ENCODE assay signal across 19 cellular contexts in the genomic region with DNA sequence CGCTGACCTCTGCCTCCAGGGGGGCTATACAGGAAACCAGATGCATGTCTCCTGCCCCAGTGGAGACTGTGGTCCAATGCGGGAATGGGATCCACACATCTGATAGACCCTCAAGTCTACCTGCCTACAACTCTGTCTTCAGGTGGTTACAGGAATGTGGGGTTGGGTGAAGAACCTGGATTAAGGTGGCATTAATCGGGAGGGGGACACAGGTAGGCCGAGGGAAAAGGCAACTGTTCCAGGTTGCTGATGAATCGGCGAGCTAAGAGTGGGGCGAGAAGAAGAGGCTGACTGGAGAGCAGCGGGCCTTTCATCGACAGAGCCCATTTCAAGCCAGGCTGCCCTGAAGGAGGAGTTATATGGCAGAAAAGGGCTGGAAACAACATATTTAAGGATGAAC. TPM values are rescaled to one million over a fixed set of nuclear protein-coding genes. Genes with fewer than 3 reads are reported as not detected.
DNase-seq lines count a peak whose midpoint lies in the region; ATAC-seq and TF ChIP-seq lines count a peak whose summit lies in the region.
"Had no signal": no experiment of that assay in that cellular context is flagged by ENCODE, and none has a peak within 500 bp of the region (broad histone marks: within the 10 kb centered on the region; RNA-seq: fewer than 3 reads in every experiment).

No MANE protein-coding gene starts in this region.

- no peaks in the 10 kb centered on the region for H3K27me3 ChIP-seq in CD8-positive, alpha-beta T cell (ENCODE audit: insufficient read depth, low read length)
- H3K27me3 ChIP-seq in neuronal stem cell (ENCODE audit: control insufficient read depth in 3 of 3, insufficient read depth in 3 of 3, low read depth in 1 of 3, low read length in 3 of 3), result peaks cover 0 to 12% (median 0%) of the 10 kb centered on the region in 3 experiments
- H3K27me3 ChIP-seq: left lung had no signal

- POLR2A ChIA-PET in CD8-positive, alpha-beta T cell (lab: Charles Lee), result interaction anchor here (0.6 to 4.9 kb wide), 11 partner anchors 9 to 612 kb away, joined by 3 to 73 read pairs (median 5); partner anchors contain the start of genes MAN1A2 and TTF2

- H2BK12ac ChIP-seq in neuronal stem cell (ENCODE audit: low read length), result no peak overlapping the region

- H2BK120ac ChIP-seq in neuronal stem cell (ENCODE audit: low read depth, low read length), result no peak overlapping the region

- no peak overlapping the region for H3K14ac ChIP-seq in neuronal stem cell (ENCODE audit: low read length)

- H3K9me3 Mint-ChIP-seq in CD8-positive, alpha-beta T cell, result no peaks in the 10 kb centered on the region
- no peaks in the 10 kb centered on the region for H3K9me3 Mint-ChIP-seq in central memory CD8-positive, alpha-beta T cell
- H3K9me3 Mint-ChIP-seq: neural crest cell, type B pancreatic cell had no signal

- peaks cover 29% of the 10 kb centered on the region for H3K4me1 ChIP-seq in CD8-positive, alpha-beta T cell (ENCODE audit: insufficient read depth, low read length)
- peaks cover 0 to 4% of the 10 kb centered on the region in 2 donors for H3K4me1 ChIP-seq in neuronal stem cell (ENCODE audit: control insufficient read depth in 2 of 2, insufficient read depth in 1 of 2, low read depth in 1 of 2, low read length in 2 of 2)

- H2AK5ac ChIP-seq in neuronal stem cell (ENCODE audit: low read depth, low read length), result no peak overlapping the region

- DNase-seq in CD8-positive, alpha-beta T cell, result no peak
- peak; percentile 30 to 47 for DNase-seq in activated CD4-positive, alpha-beta T cell treated with anti-CD3 and anti-CD28 coated beads, Interleukin-2, amount 50 U/mL, for 48 hours
- no peak for DNase-seq in central memory CD8-positive, alpha-beta T cell (ENCODE audit: low spot score in 2 of 2)
- DNase-seq in neuronal stem cell (ENCODE audit: low spot score) (no peak), left lobe of liver (ENCODE audit: low spot score) (no peak), NCI-H510A treated with DMSO at 0.1 percent for 48 hours (lab: John Stamatoyannopoulos, UW) (no peak), ureter (ENCODE audit: low spot score) (no peak)
- DNase-seq: hippocampal formation; left lung; NCI-H1694 treated with DMSO at 0.1 percent for 48 hours; OCI-M1; stimulated activated CD4-positive, alpha-beta T cell treated with anti-CD3 and anti-CD28 coated beads, Interleukin-1b, Interleukin-23, amount 100 ng/mL, for 48 hours; WERI-Rb-1 had no signal

- H3K4me2 ChIP-seq in neuronal stem cell (ENCODE audit: insufficient read depth, low read length, poor library complexity, severe bottlenecking), result no peak overlapping the region

- H2BK15ac ChIP-seq in neuronal stem cell (ENCODE audit: low read length), result no peak overlapping the region

- no peak overlapping the region for H3K4ac ChIP-seq in neuronal stem cell (ENCODE audit: low read length)

- CTCF ChIA-PET in CD8-positive, alpha-beta T cell (lab: Charles Lee), result interaction anchor here (1.3 to 5.2 kb wide), 4 partner anchors 9 to 63 kb away, joined by 3 to 74 read pairs (median 30); no protein-coding TSS in a partner anchor

- no peak overlapping the region for H3K23ac ChIP-seq in neuronal stem cell (ENCODE audit: low read depth, low read length, poor library complexity)

- H3K9ac ChIP-seq in neuronal stem cell (ENCODE audit: low read depth, low read length, poor library complexity), result no peak overlapping the region

- no peak for TF ChIP-seq CTCF in CD8-positive, alpha-beta T cell (IDR thresholded peaks at IDR 0.05)

- H4K91ac ChIP-seq in neuronal stem cell (ENCODE audit: low read depth, low read length, poor library complexity), result peak overlapping the region; percentile 30

- H3K4me3 Mint-ChIP-seq in CD8-positive, alpha-beta T cell, result peak overlapping the region; percentile 93
- H3K4me3 Mint-ChIP-seq in central memory CD8-positive, alpha-beta T cell, result peak overlapping the region; percentile 96
- H3K4me3 Mint-ChIP-seq: neural crest cell, type B pancreatic cell had no signal

- H2AFZ ChIP-seq in neuronal stem cell (ENCODE audit: low read length), result no peak overlapping the region

- WGBS in neuronal stem cell (ENCODE audit: extremely low coverage in 2 of 2, insufficient read length in 2 of 2, insufficient replicate concordance in 1 of 2), 2 donors, result no CpG with 5 or more reads among the region's 9 CpGs

- H3K27ac ChIP-seq in CD8-positive, alpha-beta T cell (ENCODE audit: low read depth, low read length), result peak overlapping the region; percentile 70
- H3K27ac ChIP-seq in neuronal stem cell (replicated peaks; ENCODE audit: low read length), result no peak overlapping the region
- H3K27ac ChIP-seq: SK-N-MC, WERI-Rb-1 had no signal

- intact Hi-C loops in CD8-positive, alpha-beta T cell (cut with DNase I, micrococcal nuclease), result loop anchor here (1.0 to 10.0 kb wide), 5 partner anchors 9 to 380 kb away; partner anchors contain the start of gene ATP1A1 (in 1 of the 2)

- H4K8ac ChIP-seq in neuronal stem cell (ENCODE audit: low read depth, low read length), result peak overlapping the region; percentile 43

- peak overlapping the region; percentile 99 for H3K27ac Mint-ChIP-seq in CD8-positive, alpha-beta T cell
- H3K27ac Mint-ChIP-seq in central memory CD8-positive, alpha-beta T cell (ENCODE audit: low read depth), result peak overlapping the region; percentile 98
- H3K27ac Mint-ChIP-seq: type B pancreatic cell had no signal

- no peaks in the 10 kb centered on the region for H3K27me3 Mint-ChIP-seq in CD8-positive, alpha-beta T cell (ENCODE audit: low read depth)
- H3K27me3 Mint-ChIP-seq in central memory CD8-positive, alpha-beta T cell, result no peaks in the 10 kb centered on the region
- H3K27me3 Mint-ChIP-seq: type B pancreatic cell had no signal

- H3K18ac ChIP-seq in neuronal stem cell (ENCODE audit: low read length), result peak overlapping the region; percentile 13

- H3K4me3 ChIP-seq in CD8-positive, alpha-beta T cell (ENCODE audit: low read depth, low read length), result peak overlapping the region; percentile 84
- no peak overlapping the region for H3K4me3 ChIP-seq in neuronal stem cell (ENCODE audit: low read length in 2 of 2)
- H3K4me3 ChIP-seq: SK-N-MC had no signal

- no peak for ATAC-seq in CD8-positive, alpha-beta T cell
- no peak for ATAC-seq in central memory CD8-positive, alpha-beta T cell (replicated peaks; ENCODE audit: extremely low read depth, poor library complexity, severe bottlenecking)
- ATAC-seq in left lobe of liver (no peak), GM18868 (IDR thresholded peaks at IDR 0.05; ENCODE audit: unreplicated experiment) (no peak)
- ATAC-seq: left lung had no signal

- H3K36me3 Mint-ChIP-seq in CD8-positive, alpha-beta T cell, result peaks cover 44% of the 10 kb centered on the region
- peaks cover 46% of the 10 kb centered on the region for H3K36me3 Mint-ChIP-seq in central memory CD8-positive, alpha-beta T cell (ENCODE audit: insufficient read depth)
- H3K36me3 Mint-ChIP-seq: type B pancreatic cell had no signal

- H3K4me1 Mint-ChIP-seq in CD8-positive, alpha-beta T cell (ENCODE audit: low read depth), result peaks cover 46% of the 10 kb centered on the region
- H3K4me1 Mint-ChIP-seq in central memory CD8-positive, alpha-beta T cell, result peaks cover 55% of the 10 kb centered on the region
- H3K4me1 Mint-ChIP-seq: neural crest cell had no signal

- H3K79me1 ChIP-seq in neuronal stem cell (ENCODE audit: low read depth, low read length), result peaks cover 2% of the 10 kb centered on the region

- no peak overlapping the region for H2BK5ac ChIP-seq in neuronal stem cell (ENCODE audit: low read length)

- no peaks in the 10 kb centered on the region for H3K9me3 ChIP-seq in CD8-positive, alpha-beta T cell (ENCODE audit: low read length)
- no peaks in the 10 kb centered on the region for H3K9me3 ChIP-seq in neuronal stem cell (replicated peaks in 1 of 2; ENCODE audit: control insufficient read depth in 2 of 2, insufficient read depth in 1 of 2, low read depth in 1 of 2, low read length in 2 of 2)
- H3K9me3 ChIP-seq: left lung had no signal

- H3K36me3 ChIP-seq in CD8-positive, alpha-beta T cell (ENCODE audit: insufficient read depth, low read length), result peaks cover 6% of the 10 kb centered on the region
- no peaks in the 10 kb centered on the region for H3K36me3 ChIP-seq in neuronal stem cell (replicated peaks in 1 of 2; ENCODE audit: control insufficient read depth in 2 of 2, insufficient read depth in 2 of 2, low read length in 2 of 2)
- H3K36me3 ChIP-seq: left lung, WERI-Rb-1 had no signal

RNA-seq across cellular contexts. Expression of gene CD2, which starts 0.8 kb away (rescaled TPM):
- total RNA-seq in CD8-positive, alpha-beta T cell, result 100 to 1,000 TPM in 1 of 2 experiments, 10 to 100 TPM in 1; 97.8 to 102 TPM
- polyA plus RNA-seq in neuronal stem cell (2013, experiment 1 of 2), result not detected
- polyA plus RNA-seq in neuronal stem cell (2013, experiment 2 of 2), result not detected
- 0.43 TPM for total RNA-seq in left lobe of liver
- total RNA-seq in ureter, result 7.1 TPM
- total RNA-seq: M059J, NCI-H460, neural crest cell had no signal

Comparison
In these comparisons a context has a peak if more than half of its experiments do, and no peak if none do; other contexts are left out.
1. DNase-seq: peak in activated CD4-positive, alpha-beta T cell treated with anti-CD3 and anti-CD28 coated beads, Interleukin-2, amount 50 U/mL, for 48 hours (2 of 2); none in CD8-positive, alpha-beta T cell (0 of 7), central memory CD8-positive, alpha-beta T cell (0 of 2), neuronal stem cell (single experiment), left lobe of liver (single experiment), NCI-H510A treated with DMSO at 0.1 percent for 48 hours (single experiment) and ureter (single experiment).
2. RNA of gene CD2, which starts 0.8 kb away (total RNA-seq): 97.8 to 102 TPM in CD8-positive, alpha-beta T cell; 7.1 TPM in ureter (single experiment) and 0.43 TPM in left lobe of liver (single experiment); every median in the first group is over 10 times any median in the second.